Comparison of ENCODE assay signal across 11 cellular contexts in the genomic region with DNA sequence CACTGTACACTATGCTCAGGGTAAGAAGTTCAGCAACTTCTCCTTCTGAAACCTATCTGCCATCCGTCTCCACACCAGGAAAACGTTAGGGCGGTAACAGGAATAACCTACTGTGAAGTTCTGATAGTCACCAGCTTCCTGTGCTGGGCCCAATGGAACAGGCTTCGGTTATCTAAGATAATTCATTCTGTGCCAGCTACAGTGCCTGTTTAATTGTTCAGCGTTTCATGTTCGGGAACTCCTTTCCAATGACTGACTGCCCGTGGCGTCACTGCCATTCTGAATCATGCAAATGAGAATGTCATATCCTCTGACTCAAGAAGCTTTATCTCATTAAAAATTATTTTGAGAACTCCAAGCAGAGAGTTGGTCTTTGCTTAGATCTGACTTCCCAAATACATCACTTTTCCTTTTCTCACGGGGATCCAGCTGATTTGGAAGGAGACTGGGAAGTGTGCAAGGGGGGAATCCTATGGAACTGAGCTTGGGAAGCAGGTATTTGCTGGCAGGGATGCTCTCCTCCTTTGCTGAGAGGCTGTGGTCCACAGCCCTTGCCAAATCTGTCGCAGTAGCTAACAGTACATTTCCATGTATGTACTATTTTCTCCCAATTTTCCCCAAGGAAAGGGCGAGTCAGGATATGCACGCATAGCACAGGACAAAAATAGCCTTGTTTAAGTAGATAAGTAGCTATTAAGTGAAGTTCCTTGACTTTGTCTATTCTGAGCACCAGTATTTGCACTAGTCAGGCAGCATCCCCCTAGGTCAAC.
DNase-seq lines count a peak whose midpoint lies in the region; ATAC-seq and TF ChIP-seq lines count a peak whose summit lies in the region.
"Had no signal": no experiment of that assay in that cellular context is flagged by ENCODE, and none has a peak within 500 bp of the region (broad histone marks: within the 10 kb centered on the region; RNA-seq: fewer than 3 reads in every experiment).

No MANE protein-coding gene starts in this region.

- TF ChIP-seq EP300 in gastroesophageal sphincter (IDR thresholded peaks at IDR 0.05) = no peak

- POLR2A ChIA-PET in WTC11 (lab: Charles Lee) = no interaction called here

- 24 to 45% methylated on average over 12 of the region's 12 CpGs for WGBS in gastroesophageal sphincter (ENCODE audit: low coverage in 1 of 2), 2 donors

- DNase-seq in HCEC 1CT = peak; percentile 77
- DNase-seq in NCI-H1105 treated with DMSO at 0.1 percent for 48 hours (lab: John Stamatoyannopoulos, UW) = no peak
- no peak for DNase-seq in NOMO-1 (lab: John Stamatoyannopoulos, UW; ENCODE audit: unreplicated experiment in 2 of 2)
- DNase-seq in WTC11 (ENCODE audit: low spot score) = no peak
- DNase-seq: NCI-H1930, right lobe of liver had no signal

- H3K27ac ChIP-seq in gastroesophageal sphincter (peak overlapping the region; percentile 72 to 89 (median 81)), skin epidermis (peak overlapping the region in 19 of 21 experiments; percentile 27 to 84 (median 67))

- H3K4me1 ChIP-seq in gastroesophageal sphincter = peaks cover 6 to 52% (median 19%) of the 10 kb centered on the region in 3 donors
- H3K4me1 ChIP-seq: right lobe of liver had no signal

- peak; percentile 30 for ATAC-seq in activated T-helper 17 cell treated with anti-CD3 and anti-CD28 coated beads, Interleukin-2, amount 50 U/mL, for 72 hours (replicated peaks)
- ATAC-seq in gastroesophageal sphincter = peak; percentile 76
- ATAC-seq in WTC11 = no peak
- no peak for ATAC-seq in GM19455 (IDR thresholded peaks at IDR 0.05; ENCODE audit: unreplicated experiment)

- no peaks in the 10 kb centered on the region for H3K27me3 ChIP-seq in gastroesophageal sphincter
- H3K27me3 ChIP-seq: right lobe of liver had no signal

- H3K36me3 ChIP-seq in gastroesophageal sphincter = no peaks in the 10 kb centered on the region
- H3K36me3 ChIP-seq: right lobe of liver had no signal

- H3K9me3 ChIP-seq in gastroesophageal sphincter = no peaks in the 10 kb centered on the region
- H3K9me3 ChIP-seq: right lobe of liver had no signal

- no peaks in the 10 kb centered on the region for H3K27me3 Mint-ChIP-seq in activated T-helper 17 cell treated with anti-CD3 and anti-CD28 coated beads, Interleukin-2, amount 50 U/mL, for 72 hours
- no peaks in the 10 kb centered on the region for H3K27me3 Mint-ChIP-seq in WTC11 (ENCODE audit: low read depth)
- H3K27me3 Mint-ChIP-seq: activated naive CD4-positive, alpha-beta T cell treated with anti-CD3 and anti-CD28 coated beads, Interleukin-2, amount 50 U/mL, for 24 hours had no signal

- H3K9me3 Mint-ChIP-seq in activated T-helper 17 cell treated with anti-CD3 and anti-CD28 coated beads, Interleukin-2, amount 50 U/mL, for 72 hours = peaks cover 7% of the 10 kb centered on the region
- peaks cover 9% of the 10 kb centered on the region for H3K9me3 Mint-ChIP-seq in WTC11
- H3K9me3 Mint-ChIP-seq: activated naive CD4-positive, alpha-beta T cell treated with anti-CD3 and anti-CD28 coated beads, Interleukin-2, amount 50 U/mL, for 24 hours had no signal

- TF ChIP-seq POLR2A in gastroesophageal sphincter (IDR thresholded peaks at IDR 0.05) = no peak

- peaks cover 6% of the 10 kb centered on the region for H3K4me1 Mint-ChIP-seq in activated T-helper 17 cell treated with anti-CD3 and anti-CD28 coated beads, Interleukin-2, amount 50 U/mL, for 72 hours
- peaks cover 11% of the 10 kb centered on the region; the same call in 1 of the 2 replicates for H3K4me1 Mint-ChIP-seq in WTC11

- no peaks in the 10 kb centered on the region for H3K36me3 Mint-ChIP-seq in activated T-helper 17 cell treated with anti-CD3 and anti-CD28 coated beads, Interleukin-2, amount 50 U/mL, for 72 hours (ENCODE audit: low read depth)
- H3K36me3 Mint-ChIP-seq in WTC11 = 0 out of 2 replicates have a peak, but pooled peaks cover 3% of the 10 kb centered on the region

- no peak overlapping the region for H3K27ac Mint-ChIP-seq in activated T-helper 17 cell treated with anti-CD3 and anti-CD28 coated beads, Interleukin-2, amount 50 U/mL, for 72 hours
- H3K27ac Mint-ChIP-seq in WTC11 = no peak overlapping the region
- H3K27ac Mint-ChIP-seq: activated naive CD4-positive, alpha-beta T cell treated with anti-CD3 and anti-CD28 coated beads, Interleukin-2, amount 50 U/mL, for 24 hours had no signal

- CTCF ChIA-PET in WTC11 (lab: Charles Lee) = interaction anchor here (1.0 kb wide), 1 partner anchor 111 kb away, joined by 3 read pairs; no protein-coding TSS in a partner anchor

- TF ChIP-seq CTCF in gastroesophageal sphincter (IDR thresholded peaks at IDR 0.05) (no peak), WTC11 (IDR thresholded peaks at IDR 0.05) (no peak)

- no peak overlapping the region for H3K4me3 Mint-ChIP-seq in activated T-helper 17 cell treated with anti-CD3 and anti-CD28 coated beads, Interleukin-2, amount 50 U/mL, for 72 hours
- H3K4me3 Mint-ChIP-seq in WTC11 = no peak overlapping the region
- H3K4me3 Mint-ChIP-seq: activated naive CD4-positive, alpha-beta T cell treated with anti-CD3 and anti-CD28 coated beads, Interleukin-2, amount 50 U/mL, for 24 hours had no signal

- no peak overlapping the region for H3K4me3 ChIP-seq in gastroesophageal sphincter
- no peak overlapping the region for H3K4me3 ChIP-seq in skin epidermis
- H3K4me3 ChIP-seq: right lobe of liver had no signal

TF ChIP-seq in WTC11, 78 proteins besides CTCF, POLR2A, EP300 and RAD21:
- TF ChIP-seq, protein P1, sequence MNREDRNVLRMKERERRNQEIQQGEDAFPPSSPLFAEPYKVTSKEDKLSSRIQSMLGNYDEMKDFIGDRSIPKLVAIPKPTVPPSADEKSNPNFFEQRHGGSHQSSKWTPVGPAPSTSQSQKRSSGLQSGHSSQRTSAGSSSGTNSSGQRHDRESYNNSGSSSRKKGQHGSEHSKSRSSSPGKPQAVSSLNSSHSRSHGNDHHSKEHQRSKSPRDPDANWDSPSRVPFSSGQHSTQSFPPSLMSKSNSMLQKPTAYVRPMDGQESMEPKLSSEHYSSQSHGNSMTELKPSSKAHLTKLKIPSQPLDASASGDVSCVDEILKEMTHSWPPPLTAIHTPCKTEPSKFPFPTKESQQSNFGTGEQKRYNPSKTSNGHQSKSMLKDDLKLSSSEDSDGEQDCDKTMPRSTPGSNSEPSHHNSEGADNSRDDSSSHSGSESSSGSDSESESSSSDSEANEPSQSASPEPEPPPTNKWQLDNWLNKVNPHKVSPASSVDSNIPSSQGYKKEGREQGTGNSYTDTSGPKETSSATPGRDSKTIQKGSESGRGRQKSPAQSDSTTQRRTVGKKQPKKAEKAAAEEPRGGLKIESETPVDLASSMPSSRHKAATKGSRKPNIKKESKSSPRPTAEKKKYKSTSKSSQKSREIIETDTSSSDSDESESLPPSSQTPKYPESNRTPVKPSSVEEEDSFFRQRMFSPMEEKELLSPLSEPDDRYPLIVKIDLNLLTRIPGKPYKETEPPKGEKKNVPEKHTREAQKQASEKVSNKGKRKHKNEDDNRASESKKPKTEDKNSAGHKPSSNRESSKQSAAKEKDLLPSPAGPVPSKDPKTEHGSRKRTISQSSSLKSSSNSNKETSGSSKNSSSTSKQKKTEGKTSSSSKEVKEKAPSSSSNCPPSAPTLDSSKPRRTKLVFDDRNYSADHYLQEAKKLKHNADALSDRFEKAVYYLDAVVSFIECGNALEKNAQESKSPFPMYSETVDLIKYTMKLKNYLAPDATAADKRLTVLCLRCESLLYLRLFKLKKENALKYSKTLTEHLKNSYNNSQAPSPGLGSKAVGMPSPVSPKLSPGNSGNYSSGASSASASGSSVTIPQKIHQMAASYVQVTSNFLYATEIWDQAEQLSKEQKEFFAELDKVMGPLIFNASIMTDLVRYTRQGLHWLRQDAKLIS (CRISPR knock-in tag; IDR thresholded peaks at IDR 0.05; ENCODE audit: borderline replicate concordance) = no peak
- TF ChIP-seq ATF1 (CRISPR knock-in tag; IDR thresholded peaks at IDR 0.05) = no peak
- TF ChIP-seq USF2 (CRISPR knock-in tag; IDR thresholded peaks at IDR 0.05) = no peak
- no peak for TF ChIP-seq ZNF138 (CRISPR knock-in tag; conservative IDR thresholded peaks at IDR 0.05)
- TF ChIP-seq ETV6 (CRISPR knock-in tag; IDR thresholded peaks at IDR 0.05) = no peak
- TF ChIP-seq KAT7 (CRISPR knock-in tag; IDR thresholded peaks at IDR 0.05; ENCODE audit: borderline replicate concordance) = no peak
- no peak for TF ChIP-seq NR2C2 (CRISPR knock-in tag; IDR thresholded peaks at IDR 0.05)
- TF ChIP-seq JUN (CRISPR knock-in tag; IDR thresholded peaks at IDR 0.05) = no peak

Comparison
In these comparisons a context has a peak if more than half of its experiments do, and no peak if none do; other contexts are left out.
1. ATAC-seq: peak in activated T-helper 17 cell treated with anti-CD3 and anti-CD28 coated beads, Interleukin-2, amount 50 U/mL, for 72 hours (single experiment) and gastroesophageal sphincter (single experiment); none in WTC11 (single experiment) and GM19455 (single experiment).